8 cellular contexts compared by ENCODE assay signal in the genomic region with DNA sequence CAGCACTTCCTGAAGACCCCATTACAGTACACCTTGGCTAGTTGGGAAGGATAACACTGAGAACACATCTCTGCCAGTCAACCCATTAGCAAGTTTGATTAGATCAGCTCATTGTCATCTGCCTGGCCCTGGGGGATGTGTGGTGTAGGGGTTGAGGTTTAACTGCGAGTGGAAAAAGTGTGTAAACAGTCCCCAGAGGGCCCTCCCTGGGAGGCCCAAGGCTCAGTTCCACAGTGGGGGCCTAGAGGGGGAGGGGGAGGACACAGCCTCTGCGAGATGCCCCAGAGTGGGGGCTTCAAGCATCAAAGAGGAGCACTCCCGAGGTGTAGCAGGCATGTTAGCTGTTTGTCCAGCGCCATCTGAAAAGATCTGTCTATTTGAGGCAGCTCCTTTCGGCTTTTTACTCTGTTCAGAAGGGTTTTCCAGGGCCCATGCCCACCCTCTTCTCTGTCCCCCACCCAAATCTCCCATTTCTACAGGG. TPM values are rescaled to one million over a fixed set of nuclear protein-coding genes. Genes with fewer than 3 reads are reported as not detected.
DNase-seq lines count a peak whose midpoint lies in the region; ATAC-seq and TF ChIP-seq lines count a peak whose summit lies in the region.

No MANE protein-coding gene starts in this region.

- H4K20me1 ChIP-seq in hepatocyte (ENCODE audit: insufficient read depth, poor library complexity, severe bottlenecking) = no peaks in the 10 kb centered on the region

- H3K27ac Mint-ChIP-seq in CD8-positive, alpha-beta memory T cell = peak overlapping the region; percentile 91 to 96 (median 94)
- peak overlapping the region; percentile 85 for H3K27ac Mint-ChIP-seq in activated CD4-positive, alpha-beta T cell treated with anti-CD3 and anti-CD28 coated beads, Interleukin-2, amount 10 ng/mL, durations not matched to agents 7 days and 5 days

- peaks cover 37% of the 10 kb centered on the region for H3K4me1 ChIP-seq in CD8-positive, alpha-beta memory T cell (ENCODE audit: insufficient read depth, low read length)
- peaks cover 37% of the 10 kb centered on the region for H3K4me1 ChIP-seq in hepatocyte (ENCODE audit: insufficient read depth)

- H3K4me1 Mint-ChIP-seq in CD8-positive, alpha-beta memory T cell = peaks cover 54 to 60% (median 56%) of the 10 kb centered on the region in 3 donors
- peaks cover 53% of the 10 kb centered on the region for H3K4me1 Mint-ChIP-seq in activated CD4-positive, alpha-beta T cell treated with anti-CD3 and anti-CD28 coated beads, Interleukin-2, amount 10 ng/mL, durations not matched to agents 7 days and 5 days

- H3K27ac ChIP-seq in CD8-positive, alpha-beta memory T cell (ENCODE audit: low read depth, low read length) = peak overlapping the region; percentile 67
- peak overlapping the region; percentile 51 for H3K27ac ChIP-seq in hepatocyte
- peak overlapping the region; percentile 59 for H3K27ac ChIP-seq in substantia nigra (ENCODE audit: low read depth, low read length, poor library complexity, severe bottlenecking)

- H3K4me3 ChIP-seq in CD8-positive, alpha-beta memory T cell (ENCODE audit: low read length) = peak overlapping the region; percentile 42
- H3K4me3 ChIP-seq in hepatocyte = no peak overlapping the region
- H3K4me3 ChIP-seq in H7 (ENCODE audit: insufficient read depth, low read depth, low read length) = no peak overlapping the region

- H3K79me2 ChIP-seq in hepatocyte = no peaks in the 10 kb centered on the region

- H2AFZ ChIP-seq in hepatocyte = no peak overlapping the region

- CTCF ChIA-PET in CD8-positive, alpha-beta memory T cell (lab: Charles Lee) = interaction anchor here (0.8 to 1.9 kb wide), 10 partner anchors 9 to 309 kb away, joined by 3 to 5 read pairs (median 4); a partner anchor contains a TSS
- CTCF ChIA-PET in activated CD4-positive, alpha-beta T cell treated with anti-CD3 and anti-CD28 coated beads, Interleukin-2, amount 10 ng/mL, durations not matched to agents 7 days and 5 days (lab: Charles Lee) = interaction anchor here (0.5 to 1.3 kb wide), 7 partner anchors 12 to 75 kb away, joined by 3 to 5 read pairs (median 3); a partner anchor contains a TSS

- no peaks in the 10 kb centered on the region for H3K9me3 Mint-ChIP-seq in CD8-positive, alpha-beta memory T cell
- H3K9me3 Mint-ChIP-seq in activated CD4-positive, alpha-beta T cell treated with anti-CD3 and anti-CD28 coated beads, Interleukin-2, amount 10 ng/mL, durations not matched to agents 7 days and 5 days = no peaks in the 10 kb centered on the region

- no peak for TF ChIP-seq POLR2A in GM18505 (IDR thresholded peaks at IDR 0.05; ENCODE audit: borderline replicate concordance, extremely low read depth, insufficient read depth, insufficient read length)

- peaks cover 0 to 11% (median 0%) of the 10 kb centered on the region in 3 donors for H3K36me3 Mint-ChIP-seq in CD8-positive, alpha-beta memory T cell
- H3K36me3 Mint-ChIP-seq in activated CD4-positive, alpha-beta T cell treated with anti-CD3 and anti-CD28 coated beads, Interleukin-2, amount 10 ng/mL, durations not matched to agents 7 days and 5 days (ENCODE audit: low read depth) = peaks cover 2% of the 10 kb centered on the region

- no peaks in the 10 kb centered on the region for H3K36me3 ChIP-seq in CD8-positive, alpha-beta memory T cell (ENCODE audit: insufficient read depth, low read length)
- no peaks in the 10 kb centered on the region for H3K36me3 ChIP-seq in hepatocyte (replicated peaks; ENCODE audit: insufficient read depth, low read depth)
- H3K36me3 ChIP-seq in H7 (replicated peaks; ENCODE audit: control insufficient read depth, insufficient read depth, low read length) = no peaks in the 10 kb centered on the region

- no peak for TF ChIP-seq CTCF in hepatocyte (IDR thresholded peaks at IDR 0.05; ENCODE audit: poor library complexity)

- peak; percentile 25 to 86 (median 37) for DNase-seq in CD8-positive, alpha-beta memory T cell
- DNase-seq in activated CD4-positive, alpha-beta T cell treated with anti-CD3 and anti-CD28 coated beads, Interleukin-2, amount 10 ng/mL, durations not matched to agents 7 days and 5 days = peak; percentile 47
- DNase-seq in hepatocyte (ENCODE audit: low spot score) (no peak), substantia nigra (lab: John Stamatoyannopoulos, UW) (no peak), H7 (no peak)

- 43% methylated on average over 5 of the region's 5 CpGs for WGBS in hepatocyte (ENCODE audit: low lambda C conversion rate, missing lambda C conversion rate)

- peak overlapping the region; percentile 79 to 93 (median 88) for H3K4me3 Mint-ChIP-seq in CD8-positive, alpha-beta memory T cell
- peak overlapping the region; percentile 69 for H3K4me3 Mint-ChIP-seq in activated CD4-positive, alpha-beta T cell treated with anti-CD3 and anti-CD28 coated beads, Interleukin-2, amount 10 ng/mL, durations not matched to agents 7 days and 5 days

- ATAC-seq in HG02885 (IDR thresholded peaks at IDR 0.05; ENCODE audit: poor library complexity, unreplicated experiment) (peak; percentile 42), GM18505 (IDR thresholded peaks at IDR 0.05; ENCODE audit: unreplicated experiment) (no peak), HG02678 (IDR thresholded peaks at IDR 0.05; ENCODE audit: unreplicated experiment) (no peak)

- H3K9me2 ChIP-seq in hepatocyte (replicated peaks; ENCODE audit: insufficient read depth) = no peaks in the 10 kb centered on the region

- no peaks in the 10 kb centered on the region for H3K27me3 Mint-ChIP-seq in CD8-positive, alpha-beta memory T cell
- H3K27me3 Mint-ChIP-seq in activated CD4-positive, alpha-beta T cell treated with anti-CD3 and anti-CD28 coated beads, Interleukin-2, amount 10 ng/mL, durations not matched to agents 7 days and 5 days = no peaks in the 10 kb centered on the region

- POLR2A ChIA-PET in CD8-positive, alpha-beta memory T cell (lab: Charles Lee) = interaction anchor here (1.0 to 3.1 kb wide), 7 partner anchors 9 to 140 kb away, joined by 3 to 18 read pairs (median 7); a partner anchor contains a TSS
- POLR2A ChIA-PET in activated CD4-positive, alpha-beta T cell treated with anti-CD3 and anti-CD28 coated beads, Interleukin-2, amount 10 ng/mL, durations not matched to agents 7 days and 5 days (lab: Charles Lee) = no interaction called here

- H3K9me3 ChIP-seq in CD8-positive, alpha-beta memory T cell (ENCODE audit: low read length) = no peaks in the 10 kb centered on the region
- H3K9me3 ChIP-seq in hepatocyte (ENCODE audit: low read depth) = no peaks in the 10 kb centered on the region

- no peaks in the 10 kb centered on the region for H3K27me3 ChIP-seq in CD8-positive, alpha-beta memory T cell (ENCODE audit: insufficient read depth, low read length, poor library complexity, severe bottlenecking)
- no peaks in the 10 kb centered on the region for H3K27me3 ChIP-seq in hepatocyte
- H3K27me3 ChIP-seq in H7 (ENCODE audit: control insufficient read depth, insufficient read depth, low read length) = no peaks in the 10 kb centered on the region

- peak overlapping the region; percentile 63 for H3K4me2 ChIP-seq in hepatocyte

RNA-seq across cellular contexts. Expression of a gene that starts 0.3 kb away (rescaled TPM):
- 10 to 100 TPM; 10.6 to 11.4 TPM for total RNA-seq in CD8-positive, alpha-beta memory T cell
- 26.5 TPM for polyA plus RNA-seq in CD8-positive, alpha-beta memory T cell
- 1 to 10 TPM; 6.2 to 6.6 TPM for total RNA-seq in activated CD4-positive, alpha-beta T cell treated with anti-CD3 and anti-CD28 coated beads, Interleukin-2, amount 10 ng/mL, durations not matched to agents 7 days and 5 days
- 0.60 and 1.0 TPM in 2 replicates for total RNA-seq in hepatocyte
- polyA plus RNA-seq in hepatocyte = 0.34 and 2.0 TPM in 2 replicates
- 0.04 TPM in 1 of 2 replicates, not detected in the other for total RNA-seq in H7 (2014; rRNA removed; shearing (Covaris generic))

RNA-seq across cellular contexts. Expression of a gene that starts 11.8 kb away (rescaled TPM):
- total RNA-seq in CD8-positive, alpha-beta memory T cell = 1 to 10 TPM; 1.8 to 2.0 TPM
- not detected for polyA plus RNA-seq in CD8-positive, alpha-beta memory T cell
- total RNA-seq in activated CD4-positive, alpha-beta T cell treated with anti-CD3 and anti-CD28 coated beads, Interleukin-2, amount 10 ng/mL, durations not matched to agents 7 days and 5 days = 1 to 10 TPM; 1.6 to 2.6 TPM
- 0.20 and 0.68 TPM in 2 replicates for total RNA-seq in hepatocyte
- polyA plus RNA-seq in hepatocyte = 0.62 and 1.8 TPM in 2 replicates
- 0.80 and 3.6 TPM in 2 replicates for total RNA-seq in H7 (2014; rRNA removed; shearing (Covaris generic))

RNA-seq across cellular contexts. Expression of a gene that starts 27.5 kb away (rescaled TPM):
- total RNA-seq in CD8-positive, alpha-beta memory T cell = 10 to 100 TPM; 17.4 to 18.5 TPM
- polyA plus RNA-seq in CD8-positive, alpha-beta memory T cell = 80.3 TPM
- total RNA-seq in activated CD4-positive, alpha-beta T cell treated with anti-CD3 and anti-CD28 coated beads, Interleukin-2, amount 10 ng/mL, durations not matched to agents 7 days and 5 days = 10 to 100 TPM; 33.7 to 40.2 TPM
- 35.7 and 39.7 TPM in 2 replicates for total RNA-seq in hepatocyte
- 38.9 and 42.9 TPM in 2 replicates for polyA plus RNA-seq in hepatocyte
- 26.9 and 31.2 TPM in 2 replicates for total RNA-seq in H7 (2014; rRNA removed; shearing (Covaris generic))

RNA-seq across cellular contexts. Expression of a gene that starts 28.2 kb away (rescaled TPM):
- total RNA-seq in CD8-positive, alpha-beta memory T cell = 100 to 1,000 TPM; 287 to 293 TPM
- polyA plus RNA-seq in CD8-positive, alpha-beta memory T cell = 58.1 TPM
- total RNA-seq in activated CD4-positive, alpha-beta T cell treated with anti-CD3 and anti-CD28 coated beads, Interleukin-2, amount 10 ng/mL, durations not matched to agents 7 days and 5 days = 100 to 1,000 TPM; 262 to 263 TPM
- 181 and 211 TPM in 2 replicates for total RNA-seq in hepatocyte
- polyA plus RNA-seq in hepatocyte = 74.1 and 108 TPM in 2 replicates
- total RNA-seq in H7 (2014; rRNA removed; shearing (Covaris generic)) = 236 and 245 TPM in 2 replicates

RNA-seq across cellular contexts. Expression of a gene that starts 53.8 kb away (rescaled TPM):
- total RNA-seq in CD8-positive, alpha-beta memory T cell = 10 to 100 TPM; 58.1 to 63.3 TPM
- polyA plus RNA-seq in CD8-positive, alpha-beta memory T cell = 37.2 TPM
- 10 to 100 TPM; 90.9 to 95.4 TPM for total RNA-seq in activated CD4-positive, alpha-beta T cell treated with anti-CD3 and anti-CD28 coated beads, Interleukin-2, amount 10 ng/mL, durations not matched to agents 7 days and 5 days
- total RNA-seq in hepatocyte = 33.8 and 34.5 TPM in 2 replicates
- 35.8 and 41.8 TPM in 2 replicates for polyA plus RNA-seq in hepatocyte
- 34.4 and 40.3 TPM in 2 replicates for total RNA-seq in H7 (2014; rRNA removed; shearing (Covaris generic))

Comparison
In these comparisons a context has a peak if more than half of its experiments do, and no peak if none do; other contexts are left out.
1. DNase-seq: peak in CD8-positive, alpha-beta memory T cell (5 of 5) and activated CD4-positive, alpha-beta T cell treated with anti-CD3 and anti-CD28 coated beads, Interleukin-2, amount 10 ng/mL, durations not matched to agents 7 days and 5 days (single experiment); none in hepatocyte (single experiment), substantia nigra (0 of 49) and H7 (single experiment).
2. Peak in every context shown above with its lines, with median percentiles within 50 percentile points of each other: H3K27ac ChIP-seq.